15 cellular contexts compared by ENCODE assay signal in the genomic region with DNA sequence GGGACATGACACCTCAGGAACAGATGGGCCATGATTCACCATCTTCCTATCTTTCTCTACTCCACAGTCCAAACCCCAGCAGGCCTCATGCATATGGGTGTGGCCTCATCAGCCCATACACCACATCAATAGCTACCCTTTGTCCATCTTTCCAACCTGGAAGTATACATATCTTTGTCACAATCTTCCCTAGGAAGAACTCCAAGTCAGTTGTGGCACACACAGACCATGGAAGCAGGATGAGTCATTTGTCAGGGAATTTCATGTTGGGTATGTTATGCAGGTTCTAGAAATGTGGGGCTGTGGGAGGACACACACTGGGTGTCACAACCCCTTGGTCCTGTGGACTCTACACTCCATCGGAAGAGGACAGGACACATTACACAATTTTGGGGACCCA. TPM values are rescaled to one million over a fixed set of nuclear protein-coding genes. Genes with fewer than 3 reads are reported as not detected.
"Had no signal": no experiment of that assay in that cellular context is flagged by ENCODE, and none has a peak within 500 bp of the region (broad histone marks: within the 10 kb centered on the region; RNA-seq: fewer than 3 reads in every experiment).

No MANE protein-coding gene starts in this region.

- H3K4me3 ChIP-seq: gastroesophageal sphincter, lung, smooth muscle cell, tibial nerve had no signal

- H3K4me2 ChIP-seq: smooth muscle cell had no signal

- H3K4me1 ChIP-seq: gastroesophageal sphincter, tibial nerve had no signal

- DNase-seq: activated CD4-positive, alpha-beta T cell treated with anti-CD3 and anti-CD28 coated beads, Interleukin-2, amount 50 U/mL, for 48 hours; activated CD4-positive, CD25-positive, alpha-beta regulatory T cell treated with anti-CD3 and anti-CD28 coated beads, Interleukin-2, amount 50 U/mL, for 72 hours; activated gamma-delta T cell; activated T-cell treated with anti-CD3 and anti-CD28 coated beads, Interleukin-2, amount 50 U/mL, for 4 hours; cerebellar nuclear complex; natural killer cell; right cardiac atrium had no signal

- H3K27me3 ChIP-seq: gastroesophageal sphincter, tibial nerve had no signal

- H3K9me3 ChIP-seq: gastroesophageal sphincter, tibial nerve had no signal

- H3K36me3 ChIP-seq: gastroesophageal sphincter, tibial nerve had no signal

- H3K27ac ChIP-seq: gastroesophageal sphincter, tibial nerve had no signal

- ATAC-seq: activated T-cell treated with anti-CD3 and anti-CD28 coated beads, Interleukin-2, amount 50 U/mL, for 4 hours; gastroesophageal sphincter; stimulated activated memory B cell treated with anti-CD40 and anti-IgM and Interleukin-4, amounts not matched to agents 10 μg/mL and 1 μg/mL and 100 μg/mL, for 72 hours had no signal

RNA-seq across cellular contexts. Expression of gene CLCA4, which starts 30.5 kb away (rescaled TPM):
- total RNA-seq: dermis microvascular lymphatic vessel endothelial cell, mononuclear cell, natural killer cell, posterior vena cava, smooth muscle cell, tibial nerve had no signal

RNA-seq across cellular contexts. Expression of gene CLCA1, which starts 47.6 kb away (rescaled TPM):
- total RNA-seq: dermis microvascular lymphatic vessel endothelial cell, gastroesophageal sphincter, mononuclear cell, natural killer cell, posterior vena cava, right cardiac atrium, smooth muscle cell, tibial nerve had no signal
